Comparison of ENCODE assay signal across 19 cellular contexts in the genomic region with DNA sequence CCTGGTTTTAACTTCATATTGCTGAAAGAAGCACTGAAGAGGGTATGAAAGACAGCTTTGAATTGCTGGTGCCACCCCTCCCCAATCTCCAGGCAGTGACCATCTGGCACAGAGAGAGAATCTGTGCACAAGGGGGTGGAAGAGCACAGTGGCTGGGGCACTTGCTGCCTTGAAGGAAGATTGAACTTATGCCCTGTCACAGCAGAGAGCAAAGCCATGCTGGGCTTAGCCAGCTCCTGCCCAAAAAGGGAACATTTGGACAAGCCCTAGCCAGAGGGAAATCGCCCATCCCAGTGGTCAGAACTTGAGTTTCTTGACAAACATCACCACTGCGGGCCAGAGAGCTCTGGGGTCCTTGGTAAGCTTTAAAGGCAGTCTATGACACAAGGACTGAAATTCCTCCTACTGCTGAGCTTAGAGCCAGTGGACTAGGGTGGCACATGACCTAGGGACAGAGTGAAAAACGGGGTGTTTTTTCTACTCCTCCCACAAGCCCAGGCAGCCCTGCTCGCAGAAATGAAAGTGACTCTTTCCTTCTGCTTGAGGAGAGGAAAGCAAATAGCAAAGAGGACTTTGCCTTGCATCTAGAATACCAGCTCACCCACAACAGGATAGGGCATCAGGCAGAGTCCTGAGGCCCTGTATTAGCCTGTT.
"Had no signal": no experiment of that assay in that cellular context is flagged by ENCODE, and none has a peak within 500 bp of the region (broad histone marks: within the 10 kb centered on the region; RNA-seq: fewer than 3 reads in every experiment).

No MANE protein-coding gene starts in this region.

- H3K36me3 ChIP-seq: colonic mucosa, heart right ventricle, left lung, pancreas, spleen, suprapubic skin, upper lobe of left lung had no signal

- ATAC-seq: left lung, pancreas had no signal

- H3K4me1 ChIP-seq: colonic mucosa, left lung, pancreas, spleen, suprapubic skin, upper lobe of left lung had no signal

- FAIRE-seq: astrocyte, pancreas had no signal

- H3K9me3 ChIP-seq: colonic mucosa, pancreas had no signal

- H3K4me3 ChIP-seq: colonic mucosa, heart right ventricle, left lung, pancreas, spleen, suprapubic skin, upper lobe of left lung had no signal

- DNase-seq: activated CD4-positive, alpha-beta T cell treated with anti-CD3 and anti-CD28 coated beads for 48 hours; activated naive CD4-positive, alpha-beta T cell treated with Interleukin-2 at 50 U/mL for 16 hours; caudate nucleus; colonic mucosa; effector CD4-positive, alpha-beta T cell; foreskin melanocyte; heart right ventricle; islet precursor cell; left lung; mesendoderm; nephron progenitor cell; pancreas; spleen; stimulated activated CD4-positive, alpha-beta T cell treated with anti-CD3 and anti-CD28 coated beads, Interleukin-2, amount 100 ng/mL, for 24 hours; stimulated activated naive CD4-positive, alpha-beta T cell; T-helper 1 cell; upper lobe of left lung had no signal

- H3K27ac ChIP-seq: colonic mucosa, heart right ventricle, left lung, pancreas, spleen, suprapubic skin, upper lobe of left lung had no signal

- H3K27me3 ChIP-seq: colonic mucosa, heart right ventricle, left lung, pancreas, spleen, suprapubic skin, upper lobe of left lung had no signal
